In the genomic region with DNA sequence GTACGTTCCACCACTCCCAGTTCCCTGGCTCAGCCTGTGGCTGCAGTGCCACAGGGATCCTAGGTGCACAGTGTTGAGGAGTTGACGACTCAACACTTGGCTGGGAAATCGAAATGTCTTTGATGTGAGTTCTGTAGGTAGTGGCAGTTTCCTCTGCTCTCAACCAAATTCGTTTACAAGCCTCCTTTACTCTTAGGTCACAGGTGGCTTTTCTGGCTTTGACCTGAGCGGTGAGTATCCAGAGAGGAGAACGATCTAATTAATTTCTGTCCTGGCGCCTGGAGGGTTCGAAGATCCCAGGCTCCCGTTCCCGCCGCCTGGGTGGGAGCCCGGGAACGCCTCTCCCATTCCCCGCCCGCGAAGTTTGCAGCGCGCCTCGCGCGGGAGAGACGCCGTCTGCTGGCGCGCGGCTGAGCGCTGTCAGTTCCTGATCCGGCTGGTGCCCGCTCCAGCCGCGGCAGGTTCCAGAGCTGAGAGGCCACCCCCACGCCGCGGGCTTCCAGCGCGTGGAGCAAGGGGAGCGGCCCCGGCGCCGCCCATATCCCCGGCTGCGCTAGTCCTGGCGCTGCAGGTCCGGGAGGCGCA, we compare ENCODE assay signal across 8 cellular contexts. TPM values are rescaled to one million over a fixed set of nuclear protein-coding genes. Genes with fewer than 3 reads are reported as not detected.
DNase-seq lines count a peak whose midpoint lies in the region; ATAC-seq and TF ChIP-seq lines count a peak whose summit lies in the region.

A gene with protein sequence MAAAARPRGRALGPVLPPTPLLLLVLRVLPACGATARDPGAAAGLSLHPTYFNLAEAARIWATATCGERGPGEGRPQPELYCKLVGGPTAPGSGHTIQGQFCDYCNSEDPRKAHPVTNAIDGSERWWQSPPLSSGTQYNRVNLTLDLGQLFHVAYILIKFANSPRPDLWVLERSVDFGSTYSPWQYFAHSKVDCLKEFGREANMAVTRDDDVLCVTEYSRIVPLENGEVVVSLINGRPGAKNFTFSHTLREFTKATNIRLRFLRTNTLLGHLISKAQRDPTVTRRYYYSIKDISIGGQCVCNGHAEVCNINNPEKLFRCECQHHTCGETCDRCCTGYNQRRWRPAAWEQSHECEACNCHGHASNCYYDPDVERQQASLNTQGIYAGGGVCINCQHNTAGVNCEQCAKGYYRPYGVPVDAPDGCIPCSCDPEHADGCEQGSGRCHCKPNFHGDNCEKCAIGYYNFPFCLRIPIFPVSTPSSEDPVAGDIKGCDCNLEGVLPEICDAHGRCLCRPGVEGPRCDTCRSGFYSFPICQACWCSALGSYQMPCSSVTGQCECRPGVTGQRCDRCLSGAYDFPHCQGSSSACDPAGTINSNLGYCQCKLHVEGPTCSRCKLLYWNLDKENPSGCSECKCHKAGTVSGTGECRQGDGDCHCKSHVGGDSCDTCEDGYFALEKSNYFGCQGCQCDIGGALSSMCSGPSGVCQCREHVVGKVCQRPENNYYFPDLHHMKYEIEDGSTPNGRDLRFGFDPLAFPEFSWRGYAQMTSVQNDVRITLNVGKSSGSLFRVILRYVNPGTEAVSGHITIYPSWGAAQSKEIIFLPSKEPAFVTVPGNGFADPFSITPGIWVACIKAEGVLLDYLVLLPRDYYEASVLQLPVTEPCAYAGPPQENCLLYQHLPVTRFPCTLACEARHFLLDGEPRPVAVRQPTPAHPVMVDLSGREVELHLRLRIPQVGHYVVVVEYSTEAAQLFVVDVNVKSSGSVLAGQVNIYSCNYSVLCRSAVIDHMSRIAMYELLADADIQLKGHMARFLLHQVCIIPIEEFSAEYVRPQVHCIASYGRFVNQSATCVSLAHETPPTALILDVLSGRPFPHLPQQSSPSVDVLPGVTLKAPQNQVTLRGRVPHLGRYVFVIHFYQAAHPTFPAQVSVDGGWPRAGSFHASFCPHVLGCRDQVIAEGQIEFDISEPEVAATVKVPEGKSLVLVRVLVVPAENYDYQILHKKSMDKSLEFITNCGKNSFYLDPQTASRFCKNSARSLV (N-terminal part only) (plus strand): TSS at position 423 of the 585 bp plus-strand sequence. CDS start 231 bp downstream, outside the sequence.

- H3K4me3 ChIP-seq in Peyer's patch (peak within 1 kb of the TSS; percentile 44 to 81 (median 60)), adrenal gland (peak within 1 kb of the TSS in 2 of 4 donors; percentile 34 to 75), right cardiac atrium (ENCODE audit: low read length) (peak within 1 kb of the TSS; percentile 56), psoas muscle (peak within 1 kb of the TSS; percentile 69)

- 1 to 7% (median 2%) methylated on average over 5 to 45 of the region's 45 CpGs for WGBS in adrenal gland, 4 donors
- 1% methylated on average over 45 of the region's 45 CpGs for WGBS in right cardiac atrium
- WGBS in psoas muscle, 3 donors, result 1% methylated on average over 42 to 45 of the region's 45 CpGs

- peaks cover 10% of the 10 kb centered on the region for H3K4me1 Mint-ChIP-seq in CD14-positive monocyte

- peak within 1 kb of the TSS in 1 of 7 donors; percentile 7 for H3K27ac Mint-ChIP-seq in CD14-positive monocyte

- H3K9me3 ChIP-seq in Peyer's patch, result no peaks in the 10 kb centered on the region
- H3K9me3 ChIP-seq in adrenal gland (replicated peaks in 1 of 3), result no peaks in the 10 kb centered on the region
- H3K9me3 ChIP-seq in right cardiac atrium (ENCODE audit: control insufficient read depth, low read length), result no peaks in the 10 kb centered on the region
- no peaks in the 10 kb centered on the region for H3K9me3 ChIP-seq in psoas muscle

- no peaks in the 10 kb centered on the region for H3K27me3 ChIP-seq in Peyer's patch
- H3K27me3 ChIP-seq in adrenal gland, result peaks cover 20% of the 10 kb centered on the region
- no peaks in the 10 kb centered on the region for H3K27me3 ChIP-seq in right cardiac atrium (ENCODE audit: control insufficient read depth, insufficient read depth)
- H3K27me3 ChIP-seq in psoas muscle (ENCODE audit: insufficient read depth in 3 of 3, low read length in 2 of 3), result peaks cover 0 to 34% (median 11%) of the 10 kb centered on the region in 3 donors

- peak; percentile 26 to 42 for TF ChIP-seq POLR2A in Peyer's patch (IDR thresholded peaks at IDR 0.05)
- TF ChIP-seq POLR2A in adrenal gland (IDR thresholded peaks at IDR 0.05), result peak in 1 of 2 donors; percentile 40

- peak within 1 kb of the TSS; percentile 20 to 83 for H3K4me3 Mint-ChIP-seq in CD14-positive monocyte

- H3K4me1 ChIP-seq in Peyer's patch (peaks cover 0 to 21% (median 0%) of the 10 kb centered on the region in 4 donors), adrenal gland (replicated peaks in 1 of 2) (peaks cover 6 to 15% of the 10 kb centered on the region in 2 donors), right cardiac atrium (ENCODE audit: control insufficient read depth, insufficient read depth, low read length) (no peaks in the 10 kb centered on the region), psoas muscle (no peaks in the 10 kb centered on the region)

- no peaks in the 10 kb centered on the region for H3K36me3 Mint-ChIP-seq in CD14-positive monocyte

- no peak for DNase-seq in CD14-positive monocyte (ENCODE audit: low spot score)
- peak in 2 of 3 donors; percentile 76 to 84 for DNase-seq in Peyer's patch
- peak; percentile 48 to 71 (median 57) for DNase-seq in adrenal gland
- DNase-seq in right cardiac atrium, result peak; percentile 57 to 87 (median 83)
- peak; percentile 56 for DNase-seq in psoas muscle
- no peak for DNase-seq in KG1 (lab: John Stamatoyannopoulos, UW)
- DNase-seq in GF-D8 (lab: John Stamatoyannopoulos, UW), result no peak

- H3K9me3 Mint-ChIP-seq in CD14-positive monocyte, result peaks cover 0 to 6% (median 0%) of the 10 kb centered on the region in 7 donors

- H3K27ac ChIP-seq in Peyer's patch, result peak within 1 kb of the TSS in 3 of 4 donors; percentile 36 to 42 (median 37)
- H3K27ac ChIP-seq in adrenal gland, result no peak within 1 kb of the TSS
- H3K27ac ChIP-seq in right cardiac atrium (ENCODE audit: low read length), result no peak within 1 kb of the TSS
- H3K27ac ChIP-seq in psoas muscle, result no peak within 1 kb of the TSS

- peaks cover 54 to 70% (median 55%) of the 10 kb centered on the region in 3 donors for H3K27me3 Mint-ChIP-seq in CD14-positive monocyte (ENCODE audit: low read depth in 3 of 3)

- H3K36me3 ChIP-seq in Peyer's patch (no peaks in the 10 kb centered on the region), adrenal gland (replicated peaks in 1 of 2) (no peaks in the 10 kb centered on the region), psoas muscle (ENCODE audit: insufficient read depth in 1 of 2, low read depth in 1 of 2) (no peaks in the 10 kb centered on the region)

- intact Hi-C loops in CD14-positive monocyte (cut with micrococcal nuclease) (no loop called here), adrenal gland (cut with DNase I) (no loop called here), right cardiac atrium (cut with DNase I) (no loop called here), psoas muscle (cut with DNase I) (no loop called here)

- TF ChIP-seq CTCF in CD14-positive monocyte (IDR thresholded peaks at IDR 0.05) (no peak), Peyer's patch (IDR thresholded peaks at IDR 0.05) (peak in 3 of 6 experiments; percentile 30 to 48 (median 38)), adrenal gland (IDR thresholded peaks at IDR 0.05) (peak in 1 of 6 experiments; percentile 9), psoas muscle (IDR thresholded peaks at IDR 0.05) (no peak)

- ATAC-seq in HG02642 (IDR thresholded peaks at IDR 0.05; ENCODE audit: poor library complexity, unreplicated experiment) (peak; percentile 63), right cardiac atrium (peak; percentile 93), psoas muscle (peak in 3 of 4 donors; percentile 69 to 77 (median 75))

RNA-seq across cellular contexts. Expression of the gene that starts here (rescaled TPM):
- polyA plus RNA-seq in CD14-positive monocyte (not detected), adrenal gland (1 to 10 TPM; 1.6 to 4.1 (median 2.3) TPM), right cardiac atrium (1.7 TPM), psoas muscle (1 to 10 TPM in 1 of 3 donors, under 1 TPM in 2; 0.55 to 2.7 (median 0.62) TPM)
- total RNA-seq in Peyer's patch (10 to 100 TPM; 14.9 to 81.4 (median 69.3) TPM), adrenal gland (1 to 10 TPM; 2.8 to 7.4 (median 4.3) TPM), right cardiac atrium (1 to 10 TPM; 3.6 to 5.4 (median 4.5) TPM), psoas muscle (1 to 10 TPM in 3 of 4 donors, under 1 TPM in 1; 0.49 to 4.2 (median 1.8) TPM)

Comparison
In these comparisons a context has a peak if more than half of its experiments do, and no peak if none do; other contexts are left out.
1. DNase-seq: peak in Peyer's patch (2 of 3), adrenal gland (7 of 7), right cardiac atrium (3 of 3) and psoas muscle (2 of 2); none in CD14-positive monocyte (single experiment), KG1 (single experiment) and GF-D8 (single experiment).
2. H3K27ac ChIP-seq: peak in Peyer's patch (3 of 4); none in adrenal gland (0 of 5), right cardiac atrium (single experiment) and psoas muscle (single experiment).
3. Peak in every context shown above with its lines, with median percentiles within 50 percentile points of each other: ATAC-seq.